21 cellular contexts compared by ENCODE assay signal in genomic region chr11:134017773-134018430, GRCh38.
"Had no signal": no experiment of that assay in that cellular context is flagged by ENCODE, and none has a peak within 500 bp of the region (broad histone marks: within the 10 kb centered on the region; RNA-seq: fewer than 3 reads in every experiment).

No MANE protein-coding gene starts in this region.

- H3K4me1 ChIP-seq: SJCRH30 had no signal

- H3K9me3 ChIP-seq: SJCRH30 had no signal

- H3K4me3 ChIP-seq: SJCRH30, SK-N-MC had no signal

- DNase-seq: activated CD4-positive, alpha-beta T cell treated with anti-CD3 and anti-CD28 coated beads, Interleukin-2, amount 10 ng/mL, durations not matched to agents 24 days and 14 days; activated CD4-positive, alpha-beta T cell treated with anti-CD3 and anti-CD28 coated beads, Interleukin-2, amount 50 U/mL, for 4 hours; activated CD8-positive, alpha-beta T cell treated with anti-CD3 and anti-CD28 coated beads, Interleukin-2, amount 10 ng/mL, durations not matched to agents 7 days and 5 days; activated gamma-delta T cell treated with Interleukin-2 at 50 U/mL for 16 hours; activated naive CD4-positive, alpha-beta T cell treated with anti-CD3 and anti-CD28 coated beads for 36 hours; activated T-cell treated with anti-CD3 and anti-CD28 coated beads, Interleukin-2, amount 50 U/mL, for 24 hours; aorta; brain microvascular endothelial cell; NCI-H1105; NCI-H1417 treated with DMSO at 0.1 percent for 48 hours; NCI-H1694 treated with DMSO at 0.1 percent for 48 hours; NCI-H2029; NCI-H2171 treated with DMSO at 0.1 percent for 48 hours; NCI-H226; NCI-H446 treated with DMSO at 0.1 percent for 48 hours; NCI-H524; SHP77; SJCRH30; T1000 had no signal

- H3K4me2 ChIP-seq: KMS-11 had no signal

- H3K36me3 ChIP-seq: brain microvascular endothelial cell, SJCRH30 had no signal

- H3K27ac ChIP-seq: brain microvascular endothelial cell, KMS-11, SJCRH30, SK-N-MC had no signal

- H3K9ac ChIP-seq: KMS-11 had no signal
